Comparison of ENCODE assay signal across 1 cellular context in the genomic region with DNA sequence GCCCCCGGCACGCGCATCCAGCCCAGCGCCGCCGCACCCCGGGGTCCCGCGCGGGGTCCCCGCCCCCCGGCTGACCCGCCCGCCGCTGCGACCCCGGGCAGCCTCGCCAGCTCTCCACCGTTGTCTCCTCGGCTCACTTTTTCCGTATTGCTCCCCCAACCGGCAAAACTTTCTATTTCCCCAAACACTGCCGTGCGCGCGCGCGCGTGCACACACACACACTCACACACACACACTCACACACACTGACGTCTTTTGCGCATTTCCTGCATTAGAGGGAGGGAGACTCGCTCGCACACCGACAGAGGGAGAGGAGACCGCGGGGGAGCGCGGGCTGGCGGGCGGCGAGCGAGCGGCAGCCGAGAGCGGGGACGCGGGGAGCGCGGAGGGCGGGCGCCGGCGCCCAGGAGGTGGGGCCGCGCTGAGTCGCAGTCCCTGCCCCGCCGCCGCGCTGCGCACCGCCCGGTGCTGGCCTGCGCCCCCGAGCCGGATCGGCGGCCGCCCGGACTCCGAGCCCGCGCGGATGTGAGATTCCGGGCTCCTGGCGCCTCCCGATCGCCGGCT.
TF ChIP-seq lines count a peak whose summit lies in the region.

No MANE protein-coding gene starts in this region.

TF ChIP-seq in HepG2, 621 proteins besides CTCF, POLR2A, EP300 and RAD21 (continued from another document and continues in another):
- TF ChIP-seq MIER2 (CRISPR knock-in tag; IDR thresholded peaks at IDR 0.05), result 0 out of 2 replicates have a peak, but pooled peaks have one; percentile 25
- peak; percentile 92 for TF ChIP-seq ZNF563 (CRISPR knock-in tag; IDR thresholded peaks at IDR 0.05)
- TF ChIP-seq ZNF30 (CRISPR knock-in tag; IDR thresholded peaks at IDR 0.05), result no peak
- TF ChIP-seq JARID2 (CRISPR knock-in tag; IDR thresholded peaks at IDR 0.05; ENCODE audit: insufficient replicate concordance), result no peak
- no peak for TF ChIP-seq ELF4 (CRISPR knock-in tag; IDR thresholded peaks at IDR 0.05; ENCODE audit: borderline replicate concordance)
- TF ChIP-seq ARNTL (CRISPR knock-in tag; IDR thresholded peaks at IDR 0.05), result peak; percentile 69; the same call in 1 of the 2 replicates
- TF ChIP-seq, protein P1, sequence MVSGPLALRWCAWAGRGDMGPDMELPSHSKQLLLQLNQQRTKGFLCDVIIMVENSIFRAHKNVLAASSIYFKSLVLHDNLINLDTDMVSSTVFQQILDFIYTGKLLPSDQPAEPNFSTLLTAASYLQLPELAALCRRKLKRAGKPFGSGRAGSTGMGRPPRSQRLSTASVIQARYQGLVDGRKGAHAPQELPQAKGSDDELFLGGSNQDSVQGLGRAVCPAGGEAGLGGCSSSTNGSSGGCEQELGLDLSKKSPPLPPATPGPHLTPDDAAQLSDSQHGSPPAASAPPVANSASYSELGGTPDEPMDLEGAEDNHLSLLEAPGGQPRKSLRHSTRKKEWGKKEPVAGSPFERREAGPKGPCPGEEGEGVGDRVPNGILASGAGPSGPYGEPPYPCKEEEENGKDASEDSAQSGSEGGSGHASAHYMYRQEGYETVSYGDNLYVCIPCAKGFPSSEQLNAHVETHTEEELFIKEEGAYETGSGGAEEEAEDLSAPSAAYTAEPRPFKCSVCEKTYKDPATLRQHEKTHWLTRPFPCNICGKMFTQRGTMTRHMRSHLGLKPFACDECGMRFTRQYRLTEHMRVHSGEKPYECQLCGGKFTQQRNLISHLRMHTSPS (CRISPR knock-in tag; IDR thresholded peaks at IDR 0.05; ENCODE audit: low read depth), result no peak; the same call in 1 of the 2 replicates
- TF ChIP-seq ZKSCAN1 (IDR thresholded peaks at IDR 0.05; ENCODE audit: low read length), result no peak
- TF ChIP-seq, protein P2, sequence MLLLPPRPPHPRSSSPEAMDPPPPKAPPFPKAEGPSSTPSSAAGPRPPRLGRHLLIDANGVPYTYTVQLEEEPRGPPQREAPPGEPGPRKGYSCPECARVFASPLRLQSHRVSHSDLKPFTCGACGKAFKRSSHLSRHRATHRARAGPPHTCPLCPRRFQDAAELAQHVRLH (CRISPR knock-in tag; IDR thresholded peaks at IDR 0.05; ENCODE audit: borderline replicate concordance, low read depth), result peak; percentile 47; the same call in 1 of the 2 replicates
- TF ChIP-seq ZNF589 (CRISPR knock-in tag; conservative IDR thresholded peaks at IDR 0.05), result peak; percentile 89
- TF ChIP-seq FOXO1 (CRISPR knock-in tag; IDR thresholded peaks at IDR 0.05), result peak; percentile 53; the same call in 1 of the 2 replicates
- TF ChIP-seq, protein P3, sequence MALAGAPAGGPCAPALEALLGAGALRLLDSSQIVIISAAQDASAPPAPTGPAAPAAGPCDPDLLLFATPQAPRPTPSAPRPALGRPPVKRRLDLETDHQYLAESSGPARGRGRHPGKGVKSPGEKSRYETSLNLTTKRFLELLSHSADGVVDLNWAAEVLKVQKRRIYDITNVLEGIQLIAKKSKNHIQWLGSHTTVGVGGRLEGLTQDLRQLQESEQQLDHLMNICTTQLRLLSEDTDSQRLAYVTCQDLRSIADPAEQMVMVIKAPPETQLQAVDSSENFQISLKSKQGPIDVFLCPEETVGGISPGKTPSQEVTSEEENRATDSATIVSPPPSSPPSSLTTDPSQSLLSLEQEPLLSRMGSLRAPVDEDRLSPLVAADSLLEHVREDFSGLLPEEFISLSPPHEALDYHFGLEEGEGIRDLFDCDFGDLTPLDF (CRISPR knock-in tag; IDR thresholded peaks at IDR 0.05), result no peak
- no peak for TF ChIP-seq ZNF20 (CRISPR knock-in tag; IDR thresholded peaks at IDR 0.05)
- no peak for TF ChIP-seq ARID2 (CRISPR knock-in tag; IDR thresholded peaks at IDR 0.05; ENCODE audit: borderline replicate concordance)
- TF ChIP-seq HDAC2 (CRISPR knock-in tag; IDR thresholded peaks at IDR 0.05), result peak; percentile 64; the same call in 1 of the 2 replicates
- TF ChIP-seq ZNF367 (CRISPR knock-in tag; IDR thresholded peaks at IDR 0.05; ENCODE audit: borderline replicate concordance), result peak; percentile 46; the same call in 1 of the 2 replicates
- peak; percentile 83 for TF ChIP-seq TEAD3 (CRISPR knock-in tag; optimal IDR thresholded peaks at IDR 0.05; ENCODE audit: borderline replicate concordance)
- no peak for TF ChIP-seq XBP1 (CRISPR knock-in tag; IDR thresholded peaks at IDR 0.05)
- TF ChIP-seq SRSF1 (optimal IDR thresholded peaks at IDR 0.05; ENCODE audit: low read depth, low read length), result no peak
- TF ChIP-seq ZNF3 (CRISPR knock-in tag; IDR thresholded peaks at IDR 0.05), result no peak
- TF ChIP-seq, protein P4, sequence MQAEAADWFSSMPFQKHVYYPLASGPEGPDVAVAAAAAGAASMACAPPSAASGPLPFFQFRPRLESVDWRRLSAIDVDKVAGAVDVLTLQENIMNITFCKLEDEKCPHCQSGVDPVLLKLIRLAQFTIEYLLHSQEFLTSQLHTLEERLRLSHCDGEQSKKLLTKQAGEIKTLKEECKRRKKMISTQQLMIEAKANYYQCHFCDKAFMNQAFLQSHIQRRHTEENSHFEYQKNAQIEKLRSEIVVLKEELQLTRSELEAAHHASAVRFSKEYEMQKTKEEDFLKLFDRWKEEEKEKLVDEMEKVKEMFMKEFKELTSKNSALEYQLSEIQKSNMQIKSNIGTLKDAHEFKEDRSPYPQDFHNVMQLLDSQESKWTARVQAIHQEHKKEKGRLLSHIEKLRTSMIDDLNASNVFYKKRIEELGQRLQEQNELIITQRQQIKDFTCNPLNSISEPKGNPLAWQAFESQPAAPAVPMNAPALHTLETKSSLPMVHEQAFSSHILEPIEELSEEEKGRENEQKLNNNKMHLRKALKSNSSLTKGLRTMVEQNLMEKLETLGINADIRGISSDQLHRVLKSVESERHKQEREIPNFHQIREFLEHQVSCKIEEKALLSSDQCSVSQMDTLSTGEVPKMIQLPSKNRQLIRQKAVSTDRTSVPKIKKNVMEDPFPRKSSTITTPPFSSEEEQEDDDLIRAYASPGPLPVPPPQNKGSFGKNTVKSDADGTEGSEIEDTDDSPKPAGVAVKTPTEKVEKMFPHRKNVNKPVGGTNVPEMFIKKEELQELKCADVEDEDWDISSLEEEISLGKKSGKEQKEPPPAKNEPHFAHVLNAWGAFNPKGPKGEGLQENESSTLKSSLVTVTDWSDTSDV (CRISPR knock-in tag; IDR thresholded peaks at IDR 0.05), result peak; percentile 12; the same call in 1 of the 2 replicates
- no peak for TF ChIP-seq FLYWCH1 (CRISPR knock-in tag; IDR thresholded peaks at IDR 0.05)
- no peak for TF ChIP-seq SOX6 (IDR thresholded peaks at IDR 0.05)
- no peak for TF ChIP-seq SOX6 (CRISPR knock-in tag; IDR thresholded peaks at IDR 0.05)
- no peak for TF ChIP-seq ATAD3A (CRISPR knock-in tag; IDR thresholded peaks at IDR 0.05)
- TF ChIP-seq, protein P5, sequence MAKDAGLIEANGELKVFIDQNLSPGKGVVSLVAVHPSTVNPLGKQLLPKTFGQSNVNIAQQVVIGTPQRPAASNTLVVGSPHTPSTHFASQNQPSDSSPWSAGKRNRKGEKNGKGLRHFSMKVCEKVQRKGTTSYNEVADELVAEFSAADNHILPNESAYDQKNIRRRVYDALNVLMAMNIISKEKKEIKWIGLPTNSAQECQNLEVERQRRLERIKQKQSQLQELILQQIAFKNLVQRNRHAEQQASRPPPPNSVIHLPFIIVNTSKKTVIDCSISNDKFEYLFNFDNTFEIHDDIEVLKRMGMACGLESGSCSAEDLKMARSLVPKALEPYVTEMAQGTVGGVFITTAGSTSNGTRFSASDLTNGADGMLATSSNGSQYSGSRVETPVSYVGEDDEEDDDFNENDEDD (CRISPR knock-in tag; IDR thresholded peaks at IDR 0.05; ENCODE audit: borderline replicate concordance), result peak; percentile 89
- TF ChIP-seq SP4 (CRISPR knock-in tag; IDR thresholded peaks at IDR 0.05), result peak; percentile 85; the same call in 1 of the 2 replicates
- TF ChIP-seq TAF15 (IDR thresholded peaks at IDR 0.05; ENCODE audit: low read depth, low read length, poor library complexity, severe bottlenecking), result no peak
- TF ChIP-seq, protein P6, sequence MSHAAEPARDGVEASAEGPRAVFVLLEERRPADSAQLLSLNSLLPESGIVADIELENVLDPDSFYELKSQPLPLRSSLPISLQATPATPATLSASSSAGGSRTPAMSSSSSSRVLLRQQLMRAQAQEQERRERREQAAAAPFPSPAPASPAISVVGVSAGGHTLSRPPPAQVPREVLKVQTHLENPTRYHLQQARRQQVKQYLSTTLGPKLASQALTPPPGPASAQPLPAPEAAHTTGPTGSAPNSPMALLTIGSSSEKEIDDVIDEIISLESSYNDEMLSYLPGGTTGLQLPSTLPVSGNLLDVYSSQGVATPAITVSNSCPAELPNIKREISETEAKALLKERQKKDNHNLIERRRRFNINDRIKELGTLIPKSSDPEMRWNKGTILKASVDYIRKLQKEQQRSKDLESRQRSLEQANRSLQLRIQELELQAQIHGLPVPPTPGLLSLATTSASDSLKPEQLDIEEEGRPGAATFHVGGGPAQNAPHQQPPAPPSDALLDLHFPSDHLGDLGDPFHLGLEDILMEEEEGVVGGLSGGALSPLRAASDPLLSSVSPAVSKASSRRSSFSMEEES (CRISPR knock-in tag; IDR thresholded peaks at IDR 0.05), result no peak
- TF ChIP-seq MTF1 (CRISPR knock-in tag; IDR thresholded peaks at IDR 0.05), result peak; percentile 42; the same call in 1 of the 2 replicates
- no peak for TF ChIP-seq CHD4 (IDR thresholded peaks at IDR 0.05; ENCODE audit: borderline replicate concordance, low read length)
- 0 out of 2 replicates have a peak, but pooled peaks have one; percentile 14 for TF ChIP-seq ZNF143 (CRISPR knock-in tag; IDR thresholded peaks at IDR 0.05)
- TF ChIP-seq, protein P7, sequence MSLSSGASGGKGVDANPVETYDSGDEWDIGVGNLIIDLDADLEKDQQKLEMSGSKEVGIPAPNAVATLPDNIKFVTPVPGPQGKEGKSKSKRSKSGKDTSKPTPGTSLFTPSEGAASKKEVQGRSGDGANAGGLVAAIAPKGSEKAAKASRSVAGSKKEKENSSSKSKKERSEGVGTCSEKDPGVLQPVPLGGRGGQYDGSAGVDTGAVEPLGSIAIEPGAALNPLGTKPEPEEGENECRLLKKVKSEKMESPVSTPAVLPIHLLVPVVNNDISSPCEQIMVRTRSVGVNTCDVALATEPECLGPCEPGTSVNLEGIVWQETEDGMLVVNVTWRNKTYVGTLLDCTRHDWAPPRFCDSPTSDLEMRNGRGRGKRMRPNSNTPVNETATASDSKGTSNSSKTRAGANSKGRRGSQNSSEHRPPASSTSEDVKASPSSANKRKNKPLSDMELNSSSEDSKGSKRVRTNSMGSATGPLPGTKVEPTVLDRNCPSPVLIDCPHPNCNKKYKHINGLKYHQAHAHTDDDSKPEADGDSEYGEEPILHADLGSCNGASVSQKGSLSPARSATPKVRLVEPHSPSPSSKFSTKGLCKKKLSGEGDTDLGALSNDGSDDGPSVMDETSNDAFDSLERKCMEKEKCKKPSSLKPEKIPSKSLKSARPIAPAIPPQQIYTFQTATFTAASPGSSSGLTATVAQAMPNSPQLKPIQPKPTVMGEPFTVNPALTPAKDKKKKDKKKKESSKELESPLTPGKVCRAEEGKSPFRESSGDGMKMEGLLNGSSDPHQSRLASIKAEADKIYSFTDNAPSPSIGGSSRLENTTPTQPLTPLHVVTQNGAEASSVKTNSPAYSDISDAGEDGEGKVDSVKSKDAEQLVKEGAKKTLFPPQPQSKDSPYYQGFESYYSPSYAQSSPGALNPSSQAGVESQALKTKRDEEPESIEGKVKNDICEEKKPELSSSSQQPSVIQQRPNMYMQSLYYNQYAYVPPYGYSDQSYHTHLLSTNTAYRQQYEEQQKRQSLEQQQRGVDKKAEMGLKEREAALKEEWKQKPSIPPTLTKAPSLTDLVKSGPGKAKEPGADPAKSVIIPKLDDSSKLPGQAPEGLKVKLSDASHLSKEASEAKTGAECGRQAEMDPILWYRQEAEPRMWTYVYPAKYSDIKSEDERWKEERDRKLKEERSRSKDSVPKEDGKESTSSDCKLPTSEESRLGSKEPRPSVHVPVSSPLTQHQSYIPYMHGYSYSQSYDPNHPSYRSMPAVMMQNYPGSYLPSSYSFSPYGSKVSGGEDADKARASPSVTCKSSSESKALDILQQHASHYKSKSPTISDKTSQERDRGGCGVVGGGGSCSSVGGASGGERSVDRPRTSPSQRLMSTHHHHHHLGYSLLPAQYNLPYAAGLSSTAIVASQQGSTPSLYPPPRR (CRISPR knock-in tag; IDR thresholded peaks at IDR 0.05; ENCODE audit: borderline replicate concordance), result 0 out of 2 replicates have a peak, but pooled peaks have one; percentile 67
- TF ChIP-seq, protein P8, sequence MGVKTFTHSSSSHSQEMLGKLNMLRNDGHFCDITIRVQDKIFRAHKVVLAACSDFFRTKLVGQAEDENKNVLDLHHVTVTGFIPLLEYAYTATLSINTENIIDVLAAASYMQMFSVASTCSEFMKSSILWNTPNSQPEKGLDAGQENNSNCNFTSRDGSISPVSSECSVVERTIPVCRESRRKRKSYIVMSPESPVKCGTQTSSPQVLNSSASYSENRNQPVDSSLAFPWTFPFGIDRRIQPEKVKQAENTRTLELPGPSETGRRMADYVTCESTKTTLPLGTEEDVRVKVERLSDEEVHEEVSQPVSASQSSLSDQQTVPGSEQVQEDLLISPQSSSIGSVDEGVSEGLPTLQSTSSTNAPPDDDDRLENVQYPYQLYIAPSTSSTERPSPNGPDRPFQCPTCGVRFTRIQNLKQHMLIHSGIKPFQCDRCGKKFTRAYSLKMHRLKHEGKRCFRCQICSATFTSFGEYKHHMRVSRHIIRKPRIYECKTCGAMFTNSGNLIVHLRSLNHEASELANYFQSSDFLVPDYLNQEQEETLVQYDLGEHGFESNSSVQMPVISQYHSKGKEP (CRISPR knock-in tag; IDR thresholded peaks at IDR 0.05), result no peak
- peak; percentile 60; the same call in 1 of the 2 replicates for TF ChIP-seq ZSCAN20 (CRISPR knock-in tag; IDR thresholded peaks at IDR 0.05; ENCODE audit: borderline replicate concordance)
- no peak for TF ChIP-seq WIZ (CRISPR knock-in tag; IDR thresholded peaks at IDR 0.05)
- TF ChIP-seq ZNF251 (CRISPR knock-in tag; IDR thresholded peaks at IDR 0.05), result no peak
- TF ChIP-seq, protein P9, sequence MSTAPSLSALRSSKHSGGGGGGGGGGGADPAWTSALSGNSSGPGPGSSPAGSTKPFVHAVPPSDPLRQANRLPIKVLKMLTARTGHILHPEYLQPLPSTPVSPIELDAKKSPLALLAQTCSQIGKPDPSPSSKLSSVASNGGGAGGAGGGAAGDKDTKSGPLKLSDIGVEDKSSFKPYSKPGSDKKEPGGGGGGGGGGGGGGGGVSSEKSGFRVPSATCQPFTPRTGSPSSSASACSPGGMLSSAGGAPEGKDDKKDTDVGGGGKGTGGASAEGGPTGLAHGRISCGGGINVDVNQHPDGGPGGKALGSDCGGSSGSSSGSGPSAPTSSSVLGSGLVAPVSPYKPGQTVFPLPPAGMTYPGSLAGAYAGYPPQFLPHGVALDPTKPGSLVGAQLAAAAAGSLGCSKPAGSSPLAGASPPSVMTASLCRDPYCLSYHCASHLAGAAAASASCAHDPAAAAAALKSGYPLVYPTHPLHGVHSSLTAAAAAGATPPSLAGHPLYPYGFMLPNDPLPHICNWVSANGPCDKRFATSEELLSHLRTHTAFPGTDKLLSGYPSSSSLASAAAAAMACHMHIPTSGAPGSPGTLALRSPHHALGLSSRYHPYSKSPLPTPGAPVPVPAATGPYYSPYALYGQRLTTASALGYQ (CRISPR knock-in tag; IDR thresholded peaks at IDR 0.05), result peak; percentile 57; the same call in 1 of the 2 replicates
- TF ChIP-seq ATRX (CRISPR knock-in tag; IDR thresholded peaks at IDR 0.05; ENCODE audit: borderline replicate concordance), result no peak
- TF ChIP-seq, protein P10, sequence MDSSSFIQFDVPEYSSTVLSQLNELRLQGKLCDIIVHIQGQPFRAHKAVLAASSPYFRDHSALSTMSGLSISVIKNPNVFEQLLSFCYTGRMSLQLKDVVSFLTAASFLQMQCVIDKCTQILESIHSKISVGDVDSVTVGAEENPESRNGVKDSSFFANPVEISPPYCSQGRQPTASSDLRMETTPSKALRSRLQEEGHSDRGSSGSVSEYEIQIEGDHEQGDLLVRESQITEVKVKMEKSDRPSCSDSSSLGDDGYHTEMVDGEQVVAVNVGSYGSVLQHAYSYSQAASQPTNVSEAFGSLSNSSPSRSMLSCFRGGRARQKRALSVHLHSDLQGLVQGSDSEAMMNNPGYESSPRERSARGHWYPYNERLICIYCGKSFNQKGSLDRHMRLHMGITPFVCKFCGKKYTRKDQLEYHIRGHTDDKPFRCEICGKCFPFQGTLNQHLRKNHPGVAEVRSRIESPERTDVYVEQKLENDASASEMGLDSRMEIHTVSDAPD (CRISPR knock-in tag; IDR thresholded peaks at IDR 0.05), result no peak
